In the genomic region with DNA sequence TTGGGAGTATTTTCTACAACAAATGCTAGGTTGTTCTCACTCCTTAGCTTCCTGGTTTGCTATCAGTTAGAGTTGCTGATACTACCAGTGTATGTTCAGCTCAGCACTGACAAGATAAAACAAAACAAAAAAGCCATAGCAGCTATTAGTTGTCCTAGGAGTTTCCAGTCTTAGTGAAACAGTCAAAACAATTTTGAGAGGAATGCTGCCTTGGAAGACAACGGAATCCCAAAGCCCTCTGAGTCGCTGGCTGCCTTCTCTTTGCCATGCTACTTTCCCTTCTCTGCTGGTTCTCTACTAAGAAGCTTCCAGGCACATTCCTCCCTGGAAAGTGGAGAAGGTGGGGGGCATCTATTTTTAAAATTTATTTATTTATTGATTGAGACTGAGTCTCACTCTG, we compare ENCODE assay signal across 2 cellular contexts.
TF ChIP-seq lines count a peak whose summit lies in the region.

No MANE protein-coding gene starts in this region.

TF ChIP-seq in IMR-90, 13 proteins besides CTCF, POLR2A, EP300 and RAD21:
- TF ChIP-seq RCOR1 (IDR thresholded peaks at IDR 0.05; ENCODE audit: insufficient replicate concordance, low read length), result no peak
- TF ChIP-seq CHD1 (IDR thresholded peaks at IDR 0.05; ENCODE audit: low read depth, low read length), result no peak
- TF ChIP-seq CEBPB (IDR thresholded peaks at IDR 0.05; ENCODE audit: low read depth, low read length), result no peak
- TF ChIP-seq SMC3 (IDR thresholded peaks at IDR 0.05; ENCODE audit: low read depth, low read length), result no peak
- no peak for TF ChIP-seq MAFK (IDR thresholded peaks at IDR 0.05; ENCODE audit: low read depth, low read length)
- TF ChIP-seq, protein P1, sequence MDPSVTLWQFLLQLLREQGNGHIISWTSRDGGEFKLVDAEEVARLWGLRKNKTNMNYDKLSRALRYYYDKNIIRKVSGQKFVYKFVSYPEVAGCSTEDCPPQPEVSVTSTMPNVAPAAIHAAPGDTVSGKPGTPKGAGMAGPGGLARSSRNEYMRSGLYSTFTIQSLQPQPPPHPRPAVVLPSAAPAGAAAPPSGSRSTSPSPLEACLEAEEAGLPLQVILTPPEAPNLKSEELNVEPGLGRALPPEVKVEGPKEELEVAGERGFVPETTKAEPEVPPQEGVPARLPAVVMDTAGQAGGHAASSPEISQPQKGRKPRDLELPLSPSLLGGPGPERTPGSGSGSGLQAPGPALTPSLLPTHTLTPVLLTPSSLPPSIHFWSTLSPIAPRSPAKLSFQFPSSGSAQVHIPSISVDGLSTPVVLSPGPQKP (IDR thresholded peaks at IDR 0.05; ENCODE audit: borderline replicate concordance, low read depth, low read length), result no peak
- no peak for TF ChIP-seq MAZ (IDR thresholded peaks at IDR 0.05; ENCODE audit: borderline replicate concordance, low read depth, low read length)
- TF ChIP-seq NFE2L2 (IDR thresholded peaks at IDR 0.05; ENCODE audit: low read depth, low read length), result no peak
- TF ChIP-seq, protein P2, sequence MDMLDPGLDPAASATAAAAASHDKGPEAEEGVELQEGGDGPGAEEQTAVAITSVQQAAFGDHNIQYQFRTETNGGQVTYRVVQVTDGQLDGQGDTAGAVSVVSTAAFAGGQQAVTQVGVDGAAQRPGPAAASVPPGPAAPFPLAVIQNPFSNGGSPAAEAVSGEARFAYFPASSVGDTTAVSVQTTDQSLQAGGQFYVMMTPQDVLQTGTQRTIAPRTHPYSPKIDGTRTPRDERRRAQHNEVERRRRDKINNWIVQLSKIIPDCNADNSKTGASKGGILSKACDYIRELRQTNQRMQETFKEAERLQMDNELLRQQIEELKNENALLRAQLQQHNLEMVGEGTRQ (IDR thresholded peaks at IDR 0.05; ENCODE audit: low read depth, low read length), result no peak
- no peak for TF ChIP-seq FOS (IDR thresholded peaks at IDR 0.05; ENCODE audit: low read depth, low read length)
- no peak for TF ChIP-seq BHLHE40 (IDR thresholded peaks at IDR 0.05; ENCODE audit: low read depth, low read length)
- no peak for TF ChIP-seq RFX5 (IDR thresholded peaks at IDR 0.05; ENCODE audit: low read depth, low read length)
- TF ChIP-seq MXI1 (IDR thresholded peaks at IDR 0.05; ENCODE audit: borderline replicate concordance, low read depth, low read length), result no peak

TF ChIP-seq in H1, 55 proteins besides CTCF, POLR2A, EP300 and RAD21:
- TF ChIP-seq CEBPB (IDR thresholded peaks at IDR 0.05; ENCODE audit: low read depth, low read length), result no peak
- TF ChIP-seq CBX5 (IDR thresholded peaks at IDR 0.05; ENCODE audit: low read depth, low read length), result no peak
- no peak for TF ChIP-seq TEAD4 (IDR thresholded peaks at IDR 0.05; ENCODE audit: low read depth, low read length)
- no peak for TF ChIP-seq RFX5 (IDR thresholded peaks at IDR 0.05; ENCODE audit: borderline replicate concordance, low read depth, low read length)
- no peak for TF ChIP-seq GABPA (IDR thresholded peaks at IDR 0.05; ENCODE audit: borderline replicate concordance, insufficient read depth, low read length)
TF ChIP-seq in H1: peak in this region for 0.
